23 cellular contexts compared by ENCODE assay signal in genomic region chr15:35851491-35851890, GRCh38.
"Had no signal": no experiment of that assay in that cellular context is flagged by ENCODE, and none has a peak within 500 bp of the region (broad histone marks: within the 10 kb centered on the region; RNA-seq: fewer than 3 reads in every experiment).

No MANE protein-coding gene starts in this region.

- H3K27me3 ChIP-seq: colonic mucosa, esophagus muscularis mucosa, foreskin keratinocyte, gastroesophageal sphincter, heart left ventricle, hepatocyte, left lung had no signal

- H3K4me1 Mint-ChIP-seq: endodermal cell, immature natural killer cell, naive B cell had no signal

- DNase-seq: colonic mucosa; cortex of kidney; effector CD8-positive, alpha-beta T cell; effector memory CD8-positive, alpha-beta T cell; endodermal cell; foreskin keratinocyte; heart left ventricle; hypothalamus; immature natural killer cell; left cardiac atrium; left lung; left ventricle myocardium superior; lower lobe of right lung; mesenchymal stem cell; mucosa of descending colon; naive B cell had no signal

- H3K9me3 Mint-ChIP-seq: effector memory CD8-positive, alpha-beta T cell; endodermal cell; mesothelial cell of epicardium had no signal

- FAIRE-seq: endometrium, keratinocyte had no signal

- H3K27me3 Mint-ChIP-seq: dendritic cell treated with granulocyte-macrophage colony-stimulating factor and Interleukin-4, amounts not matched to agents 40 ng/mL and 50 ng/mL, for 4 days; effector memory CD8-positive, alpha-beta T cell; naive B cell had no signal

- H3K4me1 ChIP-seq: colonic mucosa, esophagus muscularis mucosa, foreskin keratinocyte, gastroesophageal sphincter, left lung, lower lobe of right lung had no signal

- H3K36me3 Mint-ChIP-seq: immature natural killer cell, mesothelial cell of epicardium, naive B cell had no signal

- H3K9me3 ChIP-seq: colonic mucosa, esophagus muscularis mucosa, gastroesophageal sphincter, heart left ventricle, left lung, lower lobe of right lung, mucosa of descending colon had no signal

- H3K27ac Mint-ChIP-seq: dendritic cell treated with granulocyte-macrophage colony-stimulating factor and Interleukin-4, amounts not matched to agents 40 ng/mL and 50 ng/mL, for 4 days; effector memory CD8-positive, alpha-beta T cell; endodermal cell; immature natural killer cell; mesothelial cell of epicardium; naive B cell had no signal

- H3K4me3 ChIP-seq: colonic mucosa, esophagus muscularis mucosa, gastroesophageal sphincter, heart left ventricle, hepatocyte, left lung, lower lobe of right lung, mucosa of descending colon had no signal

- H3K36me3 ChIP-seq: colonic mucosa, esophagus muscularis mucosa, gastroesophageal sphincter, heart left ventricle, left lung, lower lobe of right lung had no signal

- ATAC-seq: effector memory CD8-positive, alpha-beta T cell; foreskin keratinocyte; gastroesophageal sphincter; heart left ventricle; left cardiac atrium; left lung; left ventricle myocardium superior; lower lobe of right lung; mucosa of descending colon had no signal

- H3K27ac ChIP-seq: colonic mucosa, esophagus muscularis mucosa, foreskin keratinocyte, gastroesophageal sphincter, heart left ventricle, hepatocyte, left lung, lower lobe of right lung had no signal

- H3K79me2 ChIP-seq: hepatocyte had no signal

- H3K4me3 Mint-ChIP-seq: dendritic cell treated with granulocyte-macrophage colony-stimulating factor and Interleukin-4, amounts not matched to agents 40 ng/mL and 50 ng/mL, for 4 days; effector memory CD8-positive, alpha-beta T cell; endodermal cell; immature natural killer cell; mesothelial cell of epicardium; naive B cell had no signal

- H3K4me2 ChIP-seq: hepatocyte had no signal

- H2AFZ ChIP-seq: hepatocyte had no signal
